Comparison of ENCODE assay signal across 8 cellular contexts in genomic region chr11:128725630-128726461, GRCh38.
DNase-seq lines count a peak whose midpoint lies in the region; ATAC-seq lines count a peak whose summit lies in the region.

No MANE protein-coding gene starts in this region.

- peak overlapping the region; percentile 48 for H3K4me3 Mint-ChIP-seq in stimulated activated memory B cell treated with anti-CD40 and anti-IgM and Interleukin-4, amounts not matched to agents 10 μg/mL and 1 μg/mL and 100 μg/mL, for 72 hours

- H3K9me3 Mint-ChIP-seq in stimulated activated memory B cell treated with anti-CD40 and anti-IgM and Interleukin-4, amounts not matched to agents 10 μg/mL and 1 μg/mL and 100 μg/mL, for 72 hours: no peaks in the 10 kb centered on the region

- DNase-seq in AG20443 (ENCODE audit: low spot score) (peak; percentile 59), foreskin melanocyte (peak; percentile 80), OCI-M1 (lab: John Stamatoyannopoulos, UW) (no peak), DMS53 treated with DMSO at 0.1 percent for 48 hours (lab: John Stamatoyannopoulos, UW; ENCODE audit: unreplicated experiment) (no peak)
- DNase-seq in activated CD4-positive, alpha-beta T cell treated with anti-CD3 and anti-CD28 coated beads for 4 hours: peak; percentile 55 to 58

- ATAC-seq in GM19372 (IDR thresholded peaks at IDR 0.05; ENCODE audit: low read depth, unreplicated experiment): peak; percentile 31
- ATAC-seq in HG03442 (IDR thresholded peaks at IDR 0.05; ENCODE audit: unreplicated experiment): peak; percentile 45
- peak; percentile 84 for ATAC-seq in stimulated activated memory B cell treated with anti-CD40 and anti-IgM and Interleukin-4, amounts not matched to agents 10 μg/mL and 1 μg/mL and 100 μg/mL, for 72 hours

- H3K36me3 Mint-ChIP-seq in stimulated activated memory B cell treated with anti-CD40 and anti-IgM and Interleukin-4, amounts not matched to agents 10 μg/mL and 1 μg/mL and 100 μg/mL, for 72 hours: peaks cover 15% of the 10 kb centered on the region

- H3K4me1 Mint-ChIP-seq in stimulated activated memory B cell treated with anti-CD40 and anti-IgM and Interleukin-4, amounts not matched to agents 10 μg/mL and 1 μg/mL and 100 μg/mL, for 72 hours: peaks cover 97% of the 10 kb centered on the region

- H3K27ac Mint-ChIP-seq in stimulated activated memory B cell treated with anti-CD40 and anti-IgM and Interleukin-4, amounts not matched to agents 10 μg/mL and 1 μg/mL and 100 μg/mL, for 72 hours: peak overlapping the region; percentile 97

- no peaks in the 10 kb centered on the region for H3K27me3 Mint-ChIP-seq in stimulated activated memory B cell treated with anti-CD40 and anti-IgM and Interleukin-4, amounts not matched to agents 10 μg/mL and 1 μg/mL and 100 μg/mL, for 72 hours

Comparison
In these comparisons a context has a peak if more than half of its experiments do, and no peak if none do; other contexts are left out.
1. DNase-seq: peak in AG20443 (single experiment), activated CD4-positive, alpha-beta T cell treated with anti-CD3 and anti-CD28 coated beads for 4 hours (2 of 2) and foreskin melanocyte (single experiment); none in OCI-M1 (single experiment) and DMS53 treated with DMSO at 0.1 percent for 48 hours (single experiment).
2. ATAC-seq: peak in every context shown above with its lines; median percentile 84 in stimulated activated memory B cell treated with anti-CD40 and anti-IgM and Interleukin-4, amounts not matched to agents 10 μg/mL and 1 μg/mL and 100 μg/mL, for 72 hours; 45 in HG03442; 31 in GM19372.